Comparison of ENCODE assay signal across 3 cellular contexts in the genomic region with DNA sequence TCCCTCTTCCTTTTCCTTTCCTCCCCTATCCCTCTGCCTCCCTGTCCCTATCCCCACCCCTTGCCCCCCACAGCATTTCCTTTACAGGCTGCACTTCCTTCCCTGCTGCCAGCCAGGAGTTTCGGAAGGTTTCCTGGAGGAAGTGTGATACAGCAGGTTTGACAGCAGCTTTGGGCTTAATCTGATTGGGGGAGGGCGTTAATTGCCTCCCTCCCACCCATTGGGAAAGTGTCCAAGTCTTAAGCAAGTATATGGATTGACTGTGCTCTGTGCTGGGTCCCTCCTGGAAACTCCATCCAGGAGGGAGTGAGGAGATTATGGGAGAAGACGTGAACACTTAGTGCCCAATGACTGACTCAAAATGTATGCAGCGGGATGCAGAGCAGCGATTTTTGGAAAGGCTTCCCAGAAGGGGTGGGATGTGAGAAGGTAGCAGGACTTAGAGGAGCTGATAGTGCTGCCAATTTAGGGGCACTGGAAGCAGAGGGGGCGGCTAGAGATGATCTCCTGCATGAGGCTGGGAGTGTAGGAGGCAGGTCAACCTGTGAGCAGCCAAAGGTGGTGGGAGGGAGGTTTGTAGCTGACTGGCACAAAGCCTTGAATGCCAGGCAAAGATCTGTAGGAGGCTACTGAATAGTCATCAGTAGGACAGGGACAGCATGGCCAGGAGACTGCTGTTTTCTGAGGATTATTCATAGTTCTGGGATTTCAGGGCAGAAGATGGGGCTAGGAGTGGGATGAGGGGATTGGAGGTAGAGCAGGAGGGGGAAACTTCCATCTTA.
A peak's percentile ranks its signal among the peaks of the same experiment; 100 is the strongest.
TF ChIP-seq lines count a peak whose summit lies in the region.

No MANE protein-coding gene starts in this region.

TF ChIP-seq in HEK293, 187 proteins besides CTCF, POLR2A, EP300 and RAD21:
- peak; percentile 75; the same call in 1 of the 2 replicates for TF ChIP-seq GLI4 (tag by site-specific recombination; IDR thresholded peaks at IDR 0.05)
- TF ChIP-seq ZNF184 (tag by site-specific recombination; IDR thresholded peaks at IDR 0.05), result no peak
- TF ChIP-seq, protein P1, sequence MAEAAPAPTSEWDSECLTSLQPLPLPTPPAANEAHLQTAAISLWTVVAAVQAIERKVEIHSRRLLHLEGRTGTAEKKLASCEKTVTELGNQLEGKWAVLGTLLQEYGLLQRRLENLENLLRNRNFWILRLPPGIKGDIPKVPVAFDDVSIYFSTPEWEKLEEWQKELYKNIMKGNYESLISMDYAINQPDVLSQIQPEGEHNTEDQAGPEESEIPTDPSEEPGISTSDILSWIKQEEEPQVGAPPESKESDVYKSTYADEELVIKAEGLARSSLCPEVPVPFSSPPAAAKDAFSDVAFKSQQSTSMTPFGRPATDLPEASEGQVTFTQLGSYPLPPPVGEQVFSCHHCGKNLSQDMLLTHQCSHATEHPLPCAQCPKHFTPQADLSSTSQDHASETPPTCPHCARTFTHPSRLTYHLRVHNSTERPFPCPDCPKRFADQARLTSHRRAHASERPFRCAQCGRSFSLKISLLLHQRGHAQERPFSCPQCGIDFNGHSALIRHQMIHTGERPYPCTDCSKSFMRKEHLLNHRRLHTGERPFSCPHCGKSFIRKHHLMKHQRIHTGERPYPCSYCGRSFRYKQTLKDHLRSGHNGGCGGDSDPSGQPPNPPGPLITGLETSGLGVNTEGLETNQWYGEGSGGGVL (tag by site-specific recombination; IDR thresholded peaks at IDR 0.05), result peak; percentile 53; the same call in 1 of the 2 replicates
- TF ChIP-seq, protein P2, sequence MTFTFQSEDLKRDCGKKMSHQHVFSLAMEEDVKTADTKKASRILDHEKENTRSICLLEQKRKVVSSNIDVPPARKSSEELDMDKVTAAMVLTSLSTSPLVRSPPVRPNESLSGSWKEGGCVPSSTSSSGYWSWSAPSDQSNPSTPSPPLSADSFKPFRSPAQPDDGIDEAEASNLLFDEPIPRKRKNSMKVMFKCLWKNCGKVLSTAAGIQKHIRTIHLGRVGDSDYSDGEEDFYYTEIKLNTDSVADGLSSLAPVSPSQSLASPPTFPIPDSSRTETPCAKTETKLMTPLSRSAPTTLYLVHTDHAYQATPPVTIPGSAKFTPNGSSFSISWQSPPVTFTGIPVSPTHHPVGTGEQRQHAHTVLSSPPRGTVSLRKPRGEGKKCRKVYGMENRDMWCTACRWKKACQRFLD (tag by site-specific recombination; IDR thresholded peaks at IDR 0.05), result no peak
- TF ChIP-seq ZFHX2 (tag by site-specific recombination; conservative IDR thresholded peaks at IDR 0.05), result peak; percentile 96
- TF ChIP-seq MZF1 (tag by site-specific recombination; IDR thresholded peaks at IDR 0.05; ENCODE audit: borderline replicate concordance), result 0 out of 2 replicates have a peak, but pooled peaks have one; percentile 24
- peak; percentile 95 for TF ChIP-seq EGR2 (tag by site-specific recombination; IDR thresholded peaks at IDR 0.05; ENCODE audit: low read depth)
- peak; percentile 28; the same call in 1 of the 2 replicates for TF ChIP-seq SP2 (tag by site-specific recombination; IDR thresholded peaks at IDR 0.05)

TF ChIP-seq in K562, 482 proteins besides CTCF, POLR2A, EP300 and RAD21:
- TF ChIP-seq NFIC (IDR thresholded peaks at IDR 0.05) (peak; percentile 23; the same call in 1 of the 2 replicates), TEAD2 (tag; IDR thresholded peaks at IDR 0.05) (no peak)

TF ChIP-seq in liver, 16 proteins besides CTCF, POLR2A, EP300 and RAD21:
- TF ChIP-seq SP1 (IDR thresholded peaks at IDR 0.05) (no peak), HNF4G (IDR thresholded peaks at IDR 0.05) (no peak), EGR1 (IDR thresholded peaks at IDR 0.05; ENCODE audit: low read depth in 2 of 2) (peak in 1 of 2 donors; percentile 15), YY1 (IDR thresholded peaks at IDR 0.05) (no peak), TAF1 (conservative IDR thresholded peaks at IDR 0.05) (no peak), NR2F2 (IDR thresholded peaks at IDR 0.05) (peak; percentile 12), MAX (IDR thresholded peaks at IDR 0.05) (no peak)
- TF ChIP-seq, protein P3, sequence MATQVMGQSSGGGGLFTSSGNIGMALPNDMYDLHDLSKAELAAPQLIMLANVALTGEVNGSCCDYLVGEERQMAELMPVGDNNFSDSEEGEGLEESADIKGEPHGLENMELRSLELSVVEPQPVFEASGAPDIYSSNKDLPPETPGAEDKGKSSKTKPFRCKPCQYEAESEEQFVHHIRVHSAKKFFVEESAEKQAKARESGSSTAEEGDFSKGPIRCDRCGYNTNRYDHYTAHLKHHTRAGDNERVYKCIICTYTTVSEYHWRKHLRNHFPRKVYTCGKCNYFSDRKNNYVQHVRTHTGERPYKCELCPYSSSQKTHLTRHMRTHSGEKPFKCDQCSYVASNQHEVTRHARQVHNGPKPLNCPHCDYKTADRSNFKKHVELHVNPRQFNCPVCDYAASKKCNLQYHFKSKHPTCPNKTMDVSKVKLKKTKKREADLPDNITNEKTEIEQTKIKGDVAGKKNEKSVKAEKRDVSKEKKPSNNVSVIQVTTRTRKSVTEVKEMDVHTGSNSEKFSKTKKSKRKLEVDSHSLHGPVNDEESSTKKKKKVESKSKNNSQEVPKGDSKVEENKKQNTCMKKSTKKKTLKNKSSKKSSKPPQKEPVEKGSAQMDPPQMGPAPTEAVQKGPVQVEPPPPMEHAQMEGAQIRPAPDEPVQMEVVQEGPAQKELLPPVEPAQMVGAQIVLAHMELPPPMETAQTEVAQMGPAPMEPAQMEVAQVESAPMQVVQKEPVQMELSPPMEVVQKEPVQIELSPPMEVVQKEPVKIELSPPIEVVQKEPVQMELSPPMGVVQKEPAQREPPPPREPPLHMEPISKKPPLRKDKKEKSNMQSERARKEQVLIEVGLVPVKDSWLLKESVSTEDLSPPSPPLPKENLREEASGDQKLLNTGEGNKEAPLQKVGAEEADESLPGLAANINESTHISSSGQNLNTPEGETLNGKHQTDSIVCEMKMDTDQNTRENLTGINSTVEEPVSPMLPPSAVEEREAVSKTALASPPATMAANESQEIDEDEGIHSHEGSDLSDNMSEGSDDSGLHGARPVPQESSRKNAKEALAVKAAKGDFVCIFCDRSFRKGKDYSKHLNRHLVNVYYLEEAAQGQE (IDR thresholded peaks at IDR 0.05), result no peak
